Comparison of ENCODE assay signal across 9 cellular contexts in genomic region chr15:45185903-45186770, GRCh38. TPM values are rescaled to one million over a fixed set of nuclear protein-coding genes. Genes with fewer than 3 reads are reported as not detected.
A peak's percentile ranks its signal among the peaks of the same experiment; 100 is the strongest.
DNase-seq lines count a peak whose midpoint lies in the region; ATAC-seq and TF ChIP-seq lines count a peak whose summit lies in the region.
"Had no signal": no experiment of that assay in that cellular context is flagged by ENCODE, and none has a peak within 500 bp of the region (broad histone marks: within the 10 kb centered on the region; RNA-seq: fewer than 3 reads in every experiment).

No MANE protein-coding gene starts in this region.

- H2BK120ac ChIP-seq in neuronal stem cell (ENCODE audit: low read depth, low read length): no peak overlapping the region

- no peak overlapping the region for H2BK5ac ChIP-seq in neuronal stem cell (ENCODE audit: low read length)

- H3K23ac ChIP-seq in neuronal stem cell (ENCODE audit: low read depth, low read length, poor library complexity): no peak overlapping the region

- WGBS in neuronal stem cell (ENCODE audit: extremely low coverage in 2 of 2, insufficient read length in 2 of 2, insufficient replicate concordance in 1 of 2), 2 donors: no CpG with 5 or more reads among the region's 8 CpGs

- peaks cover 35% of the 10 kb centered on the region for H3K4me1 ChIP-seq in BE2C
- H3K4me1 ChIP-seq in NT2/D1 (ENCODE audit: insufficient read depth, insufficient read length): peaks cover 7% of the 10 kb centered on the region
- peaks cover 11 to 38% of the 10 kb centered on the region in 2 donors for H3K4me1 ChIP-seq in neuronal stem cell (ENCODE audit: control insufficient read depth in 2 of 2, insufficient read depth in 1 of 2, low read depth in 1 of 2, low read length in 2 of 2)

- H2AFZ ChIP-seq in neuronal stem cell (ENCODE audit: low read length): no peak overlapping the region

- H4K91ac ChIP-seq in neuronal stem cell (ENCODE audit: low read depth, low read length, poor library complexity): no peak overlapping the region

- no peak overlapping the region for H2AK5ac ChIP-seq in neuronal stem cell (ENCODE audit: low read depth, low read length)

- H2BK15ac ChIP-seq in neuronal stem cell (ENCODE audit: low read length): no peak overlapping the region

- H4K8ac ChIP-seq in neuronal stem cell (ENCODE audit: low read depth, low read length): no peak overlapping the region

- H3K4me3 ChIP-seq in BE2C (ENCODE audit: low read depth, low read length) (peak overlapping the region; percentile 99), NT2/D1 (ENCODE audit: insufficient read length, low read depth) (peak overlapping the region; percentile 41), neuronal stem cell (ENCODE audit: low read length in 2 of 2) (peak overlapping the region; percentile 81 to 88)

- no peaks in the 10 kb centered on the region for H3K9me3 ChIP-seq in BE2C
- H3K9me3 ChIP-seq in NT2/D1 (ENCODE audit: insufficient read depth, low read length): no peaks in the 10 kb centered on the region
- H3K9me3 ChIP-seq in neuronal stem cell (replicated peaks in 1 of 2; ENCODE audit: control insufficient read depth in 2 of 2, insufficient read depth in 1 of 2, low read depth in 1 of 2, low read length in 2 of 2): peaks cover under 1 to 3% of the 10 kb centered on the region in 2 donors

- H3K4ac ChIP-seq in neuronal stem cell (ENCODE audit: low read length): no peak overlapping the region

- no peak for DNase-seq in BE2C
- no peak for DNase-seq in NT2/D1 (ENCODE audit: low read depth, low spot score)
- no peak for DNase-seq in neuronal stem cell (ENCODE audit: low spot score)
- no peak for DNase-seq in DMS79 treated with DMSO at 0.1 percent for 48 hours (lab: John Stamatoyannopoulos, UW)
- no peak for DNase-seq in DMS 273 (lab: John Stamatoyannopoulos, UW; ENCODE audit: unreplicated experiment)
- DNase-seq in mucosa of gallbladder (ENCODE audit: low spot score): no peak

- H3K36me3 ChIP-seq in BE2C: peaks cover 37% of the 10 kb centered on the region
- H3K36me3 ChIP-seq in NT2/D1 (ENCODE audit: insufficient read depth, insufficient read length, low read length): no peaks in the 10 kb centered on the region
- H3K36me3 ChIP-seq in neuronal stem cell (replicated peaks in 1 of 2; ENCODE audit: control insufficient read depth in 2 of 2, insufficient read depth in 2 of 2, low read length in 2 of 2): peaks cover 2 to 35% of the 10 kb centered on the region in 2 donors

- H3K4me2 ChIP-seq in neuronal stem cell (ENCODE audit: insufficient read depth, low read length, poor library complexity, severe bottlenecking): peak overlapping the region; percentile 49

- H3K27me3 ChIP-seq in BE2C (no peaks in the 10 kb centered on the region), NT2/D1 (ENCODE audit: insufficient read depth, insufficient read length) (peaks cover 26% of the 10 kb centered on the region), neuronal stem cell (ENCODE audit: control insufficient read depth in 3 of 3, insufficient read depth in 3 of 3, low read depth in 1 of 3, low read length in 3 of 3) (peaks cover 0 to 7% (median 0%) of the 10 kb centered on the region in 3 experiments)

- no peak for TF ChIP-seq CTCF in BE2C (IDR thresholded peaks at IDR 0.05; ENCODE audit: low read depth, low read length)

- H3K9ac ChIP-seq in NT2/D1 (ENCODE audit: insufficient read length, low read depth) (peak overlapping the region; percentile 21), neuronal stem cell (ENCODE audit: low read depth, low read length, poor library complexity) (peak overlapping the region; percentile 71)

- H2BK12ac ChIP-seq in neuronal stem cell (ENCODE audit: low read length): no peak overlapping the region

- ATAC-seq in esophagus mucosa (peak; percentile 2), HG02610 (IDR thresholded peaks at IDR 0.05; ENCODE audit: unreplicated experiment) (no peak)

- no peak overlapping the region for H3K14ac ChIP-seq in neuronal stem cell (ENCODE audit: low read length)

- H3K27ac ChIP-seq in neuronal stem cell (replicated peaks; ENCODE audit: low read length): peak overlapping the region; percentile 2

- H3K18ac ChIP-seq in neuronal stem cell (ENCODE audit: low read length): peak overlapping the region; percentile 29

- H3K79me1 ChIP-seq in neuronal stem cell (ENCODE audit: low read depth, low read length): peaks cover 19% of the 10 kb centered on the region

RNA-seq across cellular contexts. Expression of gene SHF, which starts 1.6 kb away (rescaled TPM):
- 106 TPM for polyA plus RNA-seq in BE2C (2012; ENCODE audit: insufficient read depth, insufficient read length, low read depth)
- total RNA-seq in esophagus mucosa (1.6 TPM), mucosa of gallbladder (10.4 TPM)
- polyA plus RNA-seq in neuronal stem cell (2013, experiment 1 of 2): 31.0 TPM
- polyA plus RNA-seq in neuronal stem cell (2013, experiment 2 of 2): 29.9 TPM

RNA-seq across cellular contexts. Expression of gene DUOX1, which starts 56.3 kb away (rescaled TPM):
- polyA plus RNA-seq in BE2C (2012; ENCODE audit: insufficient read depth, insufficient read length, low read depth): 1.4 TPM
- 114 TPM for total RNA-seq in esophagus mucosa
- 0.06 TPM for polyA plus RNA-seq in neuronal stem cell (2013, experiment 1 of 2)
- 0.03 TPM for polyA plus RNA-seq in neuronal stem cell (2013, experiment 2 of 2)
- total RNA-seq in mucosa of gallbladder: 23.4 TPM
- total RNA-seq: frontal cortex had no signal

RNA-seq across cellular contexts. Expression of gene DUOXA1, which starts 56.5 kb away (rescaled TPM):
- polyA plus RNA-seq in BE2C (2012; ENCODE audit: insufficient read depth, insufficient read length, low read depth): not detected
- total RNA-seq in esophagus mucosa: 131 TPM
- 0.04 TPM for polyA plus RNA-seq in neuronal stem cell (2013, experiment 1 of 2)
- not detected for polyA plus RNA-seq in neuronal stem cell (2013, experiment 2 of 2)
- 10.6 TPM for total RNA-seq in mucosa of gallbladder
- total RNA-seq: frontal cortex had no signal

Comparison
In these comparisons a context has a peak if more than half of its experiments do, and no peak if none do; other contexts are left out.
1. H3K4me3 ChIP-seq: peak in every context shown above with its lines; median percentile 99 in BE2C; 84 in neuronal stem cell; 41 in NT2/D1.
2. RNA of gene DUOXA1, which starts 56.5 kb away (total RNA-seq): 131 TPM in esophagus mucosa (single experiment); 10.6 TPM in mucosa of gallbladder (single experiment); every median in the first group is over 10 times any median in the second.